8 cellular contexts compared by ENCODE assay signal in the genomic region with DNA sequence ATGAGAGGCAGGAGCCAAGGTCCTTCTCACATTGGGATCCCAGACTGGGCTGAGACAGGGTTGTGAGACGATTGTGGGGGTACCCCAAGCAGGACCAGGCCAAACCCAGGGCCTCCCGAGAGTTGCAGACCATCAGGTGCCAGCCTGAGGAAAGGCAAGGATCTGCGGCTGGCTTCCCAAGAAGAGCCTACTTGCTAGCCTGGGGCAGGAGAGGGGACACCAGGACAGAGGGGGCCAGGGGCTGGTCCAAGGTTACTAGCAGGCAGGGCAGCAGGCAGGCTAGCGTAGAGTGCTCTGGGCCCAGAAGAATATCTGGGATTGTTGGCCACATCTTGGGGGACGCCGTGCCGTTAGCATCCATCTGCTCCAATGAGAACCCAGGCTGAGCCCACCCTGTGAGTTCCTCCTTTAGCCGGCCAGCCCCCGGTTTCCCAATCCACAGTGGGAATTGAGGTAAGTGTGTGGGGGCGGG. TPM values are rescaled to one million over a fixed set of nuclear protein-coding genes. Genes with fewer than 3 reads are reported as not detected.
DNase-seq lines count a peak whose midpoint lies in the region; ATAC-seq and TF ChIP-seq lines count a peak whose summit lies in the region.

No MANE protein-coding gene starts in this region.

- dilution Hi-C loops in IMR-90 (cut with HindIII; ENCODE audit: low sequenced_read_pairs, unreplicated experiment) = no loop called here

- no peak overlapping the region for H2BK20ac ChIP-seq in IMR-90 (ENCODE audit: low read depth, low read length)

- peak overlapping the region; percentile 92 for H3K4me2 ChIP-seq in IMR-90 (ENCODE audit: low read depth, low read length)

- peak overlapping the region; percentile 86 for H2AK9ac ChIP-seq in IMR-90 (replicated peaks; ENCODE audit: low read depth, low read length, poor library complexity)

- H3K9ac ChIP-seq in IMR-90 (ENCODE audit: low read depth, low read length) (peak overlapping the region; percentile 70), mucosa of rectum (ENCODE audit: low read depth in 1 of 2, low read length in 2 of 2) (peak overlapping the region; percentile 94 to 96)

- H3K27me3 ChIP-seq in IMR-90 (ENCODE audit: control insufficient read depth, insufficient read depth, low read length) = no peaks in the 10 kb centered on the region
- H3K27me3 ChIP-seq in mucosa of rectum (ENCODE audit: control insufficient read depth in 2 of 2, insufficient read depth in 2 of 2, low read length in 2 of 2) = no peaks in the 10 kb centered on the region

- peak overlapping the region; percentile 70 for H3K14ac ChIP-seq in IMR-90 (replicated peaks; ENCODE audit: low read depth, low read length)

- H2BK5ac ChIP-seq in IMR-90 (ENCODE audit: low read depth, low read length, poor library complexity, severe bottlenecking) = peak overlapping the region; percentile 52

- H3K79me1 ChIP-seq in IMR-90 (ENCODE audit: low read depth in 1 of 2, low read length in 2 of 2) = peaks cover 13% of the 10 kb centered on the region in 2 experiments; a peak in 3 of 4 replicates

- H3K23ac ChIP-seq in IMR-90 (ENCODE audit: low read depth, low read length) = peak overlapping the region; percentile 79

- intact Hi-C loops in IMR-90 (cut with micrococcal nuclease) = loop anchor here (1.0 to 10.0 kb wide), 2 partner anchors 9 to 1054 kb away; no protein-coding TSS in a partner anchor

- TF ChIP-seq RAD21 in IMR-90 (IDR thresholded peaks at IDR 0.05; ENCODE audit: low read length) = no peak

- H4K20me1 ChIP-seq in IMR-90 (ENCODE audit: insufficient read depth, low read length) = no peaks in the 10 kb centered on the region

- H4K5ac ChIP-seq in IMR-90 (ENCODE audit: low read depth, low read length) = peak overlapping the region; percentile 13; the same call in 1 of the 2 replicates

- DNase-seq in IMR-90 = no peak
- DNase-seq in choroid plexus epithelial cell (ENCODE audit: low read depth) = no peak
- DNase-seq in LoVo (ENCODE audit: low spot score) = no peak
- DNase-seq in HCEC 1CT = no peak

- peak overlapping the region; percentile 94 for H2AFZ ChIP-seq in IMR-90 (replicated peaks; ENCODE audit: low read length, poor library complexity)

- 0% methylated on average over 2 of the region's 10 CpGs; no CpG with 5 or more reads in 1 of the 2 experiments for WGBS in IMR-90 (ENCODE audit: extremely low coverage in 2 of 2, insufficient read length in 1 of 2), 2 experiments

- peaks cover 11% of the 10 kb centered on the region for H3K9me1 ChIP-seq in IMR-90 (ENCODE audit: insufficient read depth, low read length)

- peak overlapping the region; percentile 70 for H2AK5ac ChIP-seq in IMR-90 (ENCODE audit: low read depth, low read length)

- CTCF ChIA-PET in IMR-90 (lab: Yijun Ruan, JAX) = interaction anchor here (1.5 to 3.3 kb wide), 2 partner anchors 10 to 39 kb away, joined by 9 to 20 read pairs; no protein-coding TSS in a partner anchor

- H4K8ac ChIP-seq in IMR-90 (ENCODE audit: low read depth in 2 of 2, low read length in 2 of 2) = peak overlapping the region in 1 of 2 experiments; percentile 27; a peak in 1 of 4 replicates

- in situ Hi-C loops in IMR-90 (cut with MboI; ENCODE audit: low sequenced_read_pairs) = loop anchor here (5.0 to 25.0 kb wide), 2 partner anchors 39 to 1076 kb away; no protein-coding TSS in a partner anchor

- H3K36me3 ChIP-seq in IMR-90 (ENCODE audit: control insufficient read depth, insufficient read depth, low read length) (peaks cover 16% of the 10 kb centered on the region; the same call in 1 of the 2 replicates), mucosa of rectum (ENCODE audit: control insufficient read depth in 2 of 2, insufficient read depth in 2 of 2, low read length in 2 of 2) (peaks cover 20 to 27% of the 10 kb centered on the region in 2 donors)

- no peak for TF ChIP-seq POLR2A in IMR-90 (IDR thresholded peaks at IDR 0.05; ENCODE audit: low read depth, low read length)

- no peak overlapping the region for H3K56ac ChIP-seq in IMR-90 (ENCODE audit: extremely low read depth, insufficient read depth, low read length)

- peaks cover 4% of the 10 kb centered on the region for H3K4me1 ChIP-seq in IMR-90 (ENCODE audit: control insufficient read depth, insufficient read depth, low read length)
- peaks cover 41 to 42% of the 10 kb centered on the region in 2 donors for H3K4me1 ChIP-seq in mucosa of rectum (ENCODE audit: control insufficient read depth in 2 of 2, insufficient read depth in 2 of 2, low read length in 2 of 2)

- POLR2A ChIA-PET in IMR-90 (lab: Charles Lee; ENCODE audit: unreplicated experiment) = interaction anchor here (1.0 kb wide), 1 partner anchor 42 kb away, joined by 8 read pairs; a partner anchor contains a TSS

- BruUV-seq in IMR-90 (replicated peaks; lab: Mats Ljungman, UMichigan) = no TSS peak

- H3K4ac ChIP-seq in IMR-90 (ENCODE audit: low read depth, low read length) = peak overlapping the region; percentile 66

- TF ChIP-seq CTCF in 22Rv1 (IDR thresholded peaks at IDR 0.05) = no peak
- no peak for TF ChIP-seq CTCF in IMR-90 (conservative IDR thresholded peaks at IDR 0.05; ENCODE audit: low read depth, low read length)
- no peak for TF ChIP-seq CTCF in choroid plexus epithelial cell (conservative IDR thresholded peaks at IDR 0.05; ENCODE audit: low read depth, low read length)

- H3K9me3 ChIP-seq in IMR-90 (ENCODE audit: control insufficient read depth, insufficient read depth, low read length) = no peaks in the 10 kb centered on the region
- H3K9me3 ChIP-seq in mucosa of rectum (ENCODE audit: control insufficient read depth in 2 of 2, low read length in 2 of 2) = no peaks in the 10 kb centered on the region

- ATAC-seq in IMR-90 (ENCODE audit: low read depth) (no peak), GM18517 (IDR thresholded peaks at IDR 0.05; ENCODE audit: unreplicated experiment) (no peak), HG03135 (IDR thresholded peaks at IDR 0.05; ENCODE audit: unreplicated experiment) (no peak)

- peak overlapping the region; percentile 22; the same call in 1 of the 2 replicates for H3K18ac ChIP-seq in IMR-90 (ENCODE audit: low read depth, low read length)

- H4K91ac ChIP-seq in IMR-90 (ENCODE audit: insufficient read depth, low read depth, low read length) = peak overlapping the region; percentile 56; the same call in 1 of the 2 replicates

- H3K4me3 ChIP-seq in IMR-90 (ENCODE audit: insufficient read depth, low read depth, low read length) (peak overlapping the region; percentile 81), choroid plexus epithelial cell (ENCODE audit: low read depth, low read length) (peak overlapping the region; percentile 64), mucosa of rectum (ENCODE audit: low read length in 2 of 2) (peak overlapping the region; percentile 83 to 89)

- H3K27ac ChIP-seq in 22Rv1 = peak overlapping the region; percentile 62
- H3K27ac ChIP-seq in IMR-90 (ENCODE audit: insufficient read depth, low read length) = peak overlapping the region; percentile 79
- peak overlapping the region; percentile 96 to 97 for H3K27ac ChIP-seq in mucosa of rectum (ENCODE audit: low read depth in 2 of 2, low read length in 2 of 2)

- peak overlapping the region; percentile 10; the same call in 1 of the 2 replicates for H2BK120ac ChIP-seq in IMR-90 (ENCODE audit: low read depth, low read length)

- H2BK15ac ChIP-seq in IMR-90 (ENCODE audit: low read depth, low read length) = no peak overlapping the region

TF ChIP-seq in IMR-90, 13 proteins besides CTCF, POLR2A, EP300 and RAD21:
- TF ChIP-seq, protein P1, sequence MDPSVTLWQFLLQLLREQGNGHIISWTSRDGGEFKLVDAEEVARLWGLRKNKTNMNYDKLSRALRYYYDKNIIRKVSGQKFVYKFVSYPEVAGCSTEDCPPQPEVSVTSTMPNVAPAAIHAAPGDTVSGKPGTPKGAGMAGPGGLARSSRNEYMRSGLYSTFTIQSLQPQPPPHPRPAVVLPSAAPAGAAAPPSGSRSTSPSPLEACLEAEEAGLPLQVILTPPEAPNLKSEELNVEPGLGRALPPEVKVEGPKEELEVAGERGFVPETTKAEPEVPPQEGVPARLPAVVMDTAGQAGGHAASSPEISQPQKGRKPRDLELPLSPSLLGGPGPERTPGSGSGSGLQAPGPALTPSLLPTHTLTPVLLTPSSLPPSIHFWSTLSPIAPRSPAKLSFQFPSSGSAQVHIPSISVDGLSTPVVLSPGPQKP (IDR thresholded peaks at IDR 0.05; ENCODE audit: borderline replicate concordance, low read depth, low read length) = no peak
- TF ChIP-seq CEBPB (IDR thresholded peaks at IDR 0.05; ENCODE audit: low read depth, low read length) = peak; percentile 15; the same call in 1 of the 2 replicates

RNA-seq across cellular contexts. Expression of a gene that starts 0.5 kb away (rescaled TPM):
- 0.83 and 0.90 TPM in 2 replicates for total RNA-seq in IMR-90 (2012; rRNA removed)
- 4.0 and 4.6 TPM in 2 replicates for polyA plus RNA-seq in IMR-90 (2012; rRNA removed)
- 2.3 and 5.7 TPM in 2 replicates for polyA plus RNA-seq in IMR-90 (2012; cell fraction: cytosol; rRNA removed)
- polyA plus RNA-seq in IMR-90 (2012; cell fraction: nucleus; rRNA removed; ENCODE audit: low replicate concordance) = 3.0 and 6.5 TPM in 2 replicates

RNA-seq across cellular contexts. Expression of a gene that starts 5.9 kb away (rescaled TPM):
- 48.3 and 57.2 TPM in 2 replicates for total RNA-seq in IMR-90 (2012; rRNA removed)
- 38.3 and 43.8 TPM in 2 replicates for polyA plus RNA-seq in IMR-90 (2012; rRNA removed)
- polyA plus RNA-seq in IMR-90 (2012; cell fraction: cytosol; rRNA removed) = 29.7 and 33.1 TPM in 2 replicates
- 23.5 and 28.3 TPM in 2 replicates for polyA plus RNA-seq in IMR-90 (2012; cell fraction: nucleus; rRNA removed; ENCODE audit: low replicate concordance)

RNA-seq across cellular contexts. Expression of a gene that starts 41.7 kb away (rescaled TPM):
- 12.5 and 17.2 TPM in 2 replicates for total RNA-seq in IMR-90 (2012; rRNA removed)
- polyA plus RNA-seq in IMR-90 (2012; rRNA removed) = 20.6 and 20.8 TPM in 2 replicates
- polyA plus RNA-seq in IMR-90 (2012; cell fraction: cytosol; rRNA removed) = 15.0 and 16.7 TPM in 2 replicates
- 99.7 and 105 TPM in 2 replicates for polyA plus RNA-seq in IMR-90 (2012; cell fraction: nucleus; rRNA removed; ENCODE audit: low replicate concordance)

RNA-seq across cellular contexts. Expression of a gene that starts 43.5 kb away (rescaled TPM):
- total RNA-seq in IMR-90 (2012; rRNA removed) = 6.8 and 6.9 TPM in 2 replicates
- 10.6 and 10.9 TPM in 2 replicates for polyA plus RNA-seq in IMR-90 (2012; rRNA removed)
- 9.5 and 9.9 TPM in 2 replicates for polyA plus RNA-seq in IMR-90 (2012; cell fraction: cytosol; rRNA removed)
- polyA plus RNA-seq in IMR-90 (2012; cell fraction: nucleus; rRNA removed; ENCODE audit: low replicate concordance) = 29.0 and 30.6 TPM in 2 replicates
